ENCODE assay signal across 8 cellular contexts in genomic region chr11:82732734-82733443, GRCh38. TPM values are rescaled to one million over a fixed set of nuclear protein-coding genes. Genes with fewer than 3 reads are reported as not detected.
A peak's percentile ranks its signal among the peaks of the same experiment; 100 is the strongest.
DNase-seq lines count a peak whose midpoint lies in the region; ATAC-seq and TF ChIP-seq lines count a peak whose summit lies in the region.

No MANE protein-coding gene starts in this region.

- ATAC-seq in HG02610 (IDR thresholded peaks at IDR 0.05; ENCODE audit: unreplicated experiment): peak; percentile 16
- no peak for ATAC-seq in HG03196 (IDR thresholded peaks at IDR 0.05; ENCODE audit: unreplicated experiment)

- no peaks in the 10 kb centered on the region for H3K9me3 Mint-ChIP-seq in activated naive CD8-positive, alpha-beta T cell (ENCODE audit: low read depth)

- no peak overlapping the region for H3K27ac Mint-ChIP-seq in activated naive CD8-positive, alpha-beta T cell

- no peaks in the 10 kb centered on the region for H3K9me2 ChIP-seq in hepatocyte (replicated peaks; ENCODE audit: insufficient read depth)

- POLR2A ChIA-PET in AG04450 (lab: Yijun Ruan, JAX): no interaction called here

- WGBS in hepatocyte (ENCODE audit: low lambda C conversion rate, missing lambda C conversion rate): under 1% methylated on average over 54 of the region's 93 CpGs

- no peaks in the 10 kb centered on the region for H3K79me2 ChIP-seq in hepatocyte

- H3K4me3 ChIP-seq in AG04450 (ENCODE audit: low read depth, low read length) (peak overlapping the region; percentile 25; the same call in 1 of the 2 replicates), hepatocyte (peak overlapping the region; percentile 52), skeletal muscle tissue (ENCODE audit: low read length in 3 of 3) (peak overlapping the region; percentile 58 to 62 (median 60))

- peaks cover 37% of the 10 kb centered on the region for H3K27me3 Mint-ChIP-seq in activated naive CD8-positive, alpha-beta T cell

- peak overlapping the region; percentile 94 for H3K4me2 ChIP-seq in hepatocyte

- H3K27me3 ChIP-seq in AG04450 (ENCODE audit: control insufficient read depth, insufficient read depth, low read length) (peaks cover 40% of the 10 kb centered on the region), hepatocyte (peaks cover 66% of the 10 kb centered on the region), skeletal muscle tissue (ENCODE audit: control insufficient read depth in 3 of 3, insufficient read depth in 3 of 3, low read length in 3 of 3) (peaks cover 33 to 41% (median 35%) of the 10 kb centered on the region in 3 donors)

- peak overlapping the region; percentile 88 for H2AFZ ChIP-seq in hepatocyte

- H3K27ac ChIP-seq in AG04450 (ENCODE audit: low read depth, low read length) (no peak overlapping the region), hepatocyte (no peak overlapping the region), skeletal muscle tissue (ENCODE audit: low read depth, low read length) (no peak overlapping the region)

- CTCF ChIA-PET in AG04450 (lab: Charles Lee): interaction anchor here (0.8 to 1.3 kb wide), 2 partner anchors 45 to 134 kb away, joined by 3 to 4 read pairs; no protein-coding TSS in a partner anchor

- no peaks in the 10 kb centered on the region for H3K4me1 ChIP-seq in hepatocyte (ENCODE audit: insufficient read depth)
- no peaks in the 10 kb centered on the region for H3K4me1 ChIP-seq in skeletal muscle tissue (ENCODE audit: control insufficient read depth in 3 of 3, insufficient read depth in 3 of 3, low read length in 3 of 3)

- H3K4me1 Mint-ChIP-seq in activated naive CD8-positive, alpha-beta T cell (ENCODE audit: low read depth): peaks cover 16% of the 10 kb centered on the region

- H3K9ac ChIP-seq in skeletal muscle tissue (ENCODE audit: low read depth in 1 of 3, low read length in 3 of 3): peak overlapping the region in 1 of 3 donors; percentile 64

- H3K4me3 Mint-ChIP-seq in activated naive CD8-positive, alpha-beta T cell: peak overlapping the region; percentile 69

- H4K20me1 ChIP-seq in hepatocyte (ENCODE audit: insufficient read depth, poor library complexity, severe bottlenecking): no peaks in the 10 kb centered on the region

- TF ChIP-seq CTCF in AG04450 (IDR thresholded peaks at IDR 0.05; ENCODE audit: low read depth, low read length) (no peak), hepatocyte (IDR thresholded peaks at IDR 0.05; ENCODE audit: poor library complexity) (no peak)

- H3K36me3 Mint-ChIP-seq in activated naive CD8-positive, alpha-beta T cell: no peaks in the 10 kb centered on the region

- DNase-seq in AG04450 (ENCODE audit: low read depth, low spot score) (no peak), hepatocyte (ENCODE audit: low spot score) (peak; percentile 51), AML-193 (lab: John Stamatoyannopoulos, UW) (no peak), dedifferentiated amniotic fluid mesenchymal stem cell (ENCODE audit: extremely low spot score) (no peak)

- H3K9me3 ChIP-seq in AG04450 (ENCODE audit: control insufficient read depth, insufficient read depth, low read length): no peaks in the 10 kb centered on the region; the same call in 1 of the 2 replicates
- H3K9me3 ChIP-seq in hepatocyte (ENCODE audit: low read depth): no peaks in the 10 kb centered on the region
- H3K9me3 ChIP-seq in skeletal muscle tissue (ENCODE audit: control insufficient read depth in 3 of 3, low read length in 3 of 3): no peaks in the 10 kb centered on the region

- H3K36me3 ChIP-seq in hepatocyte (replicated peaks; ENCODE audit: insufficient read depth, low read depth) (no peaks in the 10 kb centered on the region), skeletal muscle tissue (ENCODE audit: control insufficient read depth in 3 of 3, insufficient read depth in 3 of 3, low read length in 3 of 3) (no peaks in the 10 kb centered on the region)

RNA-seq across cellular contexts. Expression of gene FAM181B, which starts 0.8 kb away (rescaled TPM):
- polyA plus RNA-seq in AG04450 (2011; rRNA removed): not detected in 2 replicates
- polyA minus RNA-seq in AG04450 (2011; rRNA and poly(A)+ RNA removed): not detected in 2 replicates
- 0.63 and 0.64 TPM in 2 replicates for total RNA-seq in hepatocyte
- 0.49 and 1.3 TPM in 2 replicates for polyA plus RNA-seq in hepatocyte
- total RNA-seq in skeletal muscle tissue: under 0.01 TPM
